In genomic region chr6:32153252-32153834, GRCh38 we compare ENCODE assay signal across 8 cellular contexts. TPM values are rescaled to one million over a fixed set of nuclear protein-coding genes. Genes with fewer than 3 reads are reported as not detected.
DNase-seq lines count a peak whose midpoint lies in the region; ATAC-seq and TF ChIP-seq lines count a peak whose summit lies in the region.

No MANE protein-coding gene starts in this region.

- H2AFZ ChIP-seq in DND-41 (ENCODE audit: low read depth, low read length) (peak overlapping the region; percentile 96), MM.1S (ENCODE audit: low read length) (peak overlapping the region; percentile 98; the same call in 1 of the 2 replicates)

- H3K9me3 ChIP-seq in DND-41 (ENCODE audit: insufficient read depth, low read length, severe bottlenecking) (no peaks in the 10 kb centered on the region), MM.1S (replicated peaks; ENCODE audit: insufficient read depth, low read length) (no peaks in the 10 kb centered on the region)

- H3K27ac Mint-ChIP-seq in immature natural killer cell = peak overlapping the region; percentile 89 to 99 (median 94)
- H3K27ac Mint-ChIP-seq in stimulated activated naive B cell treated with anti-CD40 and anti-IgM and Interleukin-4, amounts not matched to agents 10 μg/mL and 1 μg/mL and 100 μg/mL, for 72 hours = peak overlapping the region; percentile 94

- peak overlapping the region; percentile 83 for H3K27ac ChIP-seq in DND-41 (ENCODE audit: low read length)
- no peak overlapping the region for H3K27ac ChIP-seq in MM.1S (ENCODE audit: low read length)

- H3K4me1 ChIP-seq in DND-41 (ENCODE audit: insufficient read depth, low read length) (peaks cover 25% of the 10 kb centered on the region), MM.1S (ENCODE audit: low read length) (0 out of 2 replicates have a peak, but pooled peaks cover 4% of the 10 kb centered on the region)

- H3K4me2 ChIP-seq in DND-41 (ENCODE audit: insufficient read depth, low read length) (peak overlapping the region; percentile 70), MM.1S (ENCODE audit: low read depth, low read length) (peak overlapping the region; percentile 99)

- peaks cover 39 to 54% of the 10 kb centered on the region in 2 donors for H3K4me1 Mint-ChIP-seq in immature natural killer cell
- peaks cover 47 to 49% of the 10 kb centered on the region in 2 donors for H3K4me1 Mint-ChIP-seq in stimulated activated naive B cell treated with anti-CD40 and anti-IgM and Interleukin-4, amounts not matched to agents 10 μg/mL and 1 μg/mL and 100 μg/mL, for 72 hours

- DNase-seq in DND-41 = no peak
- DNase-seq in MM.1S = no peak
- DNase-seq in astrocyte of the hippocampus (ENCODE audit: low read depth, low spot score) = peak; percentile 56
- DNase-seq in immature natural killer cell = no peak
- no peak for DNase-seq in stimulated activated naive B cell treated with anti-CD40 and anti-IgM and Interleukin-4, amounts not matched to agents 10 μg/mL and 1 μg/mL and 100 μg/mL, for 72 hours
- no peak for DNase-seq in stimulated activated CD4-positive, alpha-beta T cell treated with anti-CD3 and anti-CD28 coated beads, Interleukin-12 subunit alpha, Interleukin-12 subunit beta, amount 100 ng/mL, for 4 hours
- no peak for DNase-seq in NCI-H446 treated with DMSO at 0.1 percent for 48 hours (lab: John Stamatoyannopoulos, UW)

- peaks cover 9 to 14% (median 14%) of the 10 kb centered on the region in 3 donors for H3K27me3 Mint-ChIP-seq in immature natural killer cell (ENCODE audit: low read depth in 3 of 3)
- H3K27me3 Mint-ChIP-seq in stimulated activated naive B cell treated with anti-CD40 and anti-IgM and Interleukin-4, amounts not matched to agents 10 μg/mL and 1 μg/mL and 100 μg/mL, for 72 hours = peaks cover 46 to 59% of the 10 kb centered on the region in 2 donors

- TF ChIP-seq CTCF in DND-41 (IDR thresholded peaks at IDR 0.05; ENCODE audit: borderline replicate concordance, extremely low read depth, low read length, poor library complexity, severe bottlenecking) (peak; percentile 27), MM.1S (IDR thresholded peaks at IDR 0.05; ENCODE audit: low read length) (no peak)

- H3K9me3 Mint-ChIP-seq in immature natural killer cell = no peaks in the 10 kb centered on the region
- H3K9me3 Mint-ChIP-seq in stimulated activated naive B cell treated with anti-CD40 and anti-IgM and Interleukin-4, amounts not matched to agents 10 μg/mL and 1 μg/mL and 100 μg/mL, for 72 hours = no peaks in the 10 kb centered on the region

- no peaks in the 10 kb centered on the region for H3F3A ChIP-seq in MM.1S (ENCODE audit: insufficient read depth, low read length)

- H4K20me1 ChIP-seq in DND-41 (ENCODE audit: insufficient read depth, low read length) (peaks cover 9% of the 10 kb centered on the region; the same call in 1 of the 2 replicates), MM.1S (ENCODE audit: insufficient read depth, low read length) (no peaks in the 10 kb centered on the region)

- peak overlapping the region; percentile 95 to 100 (median 99) for H3K4me3 Mint-ChIP-seq in immature natural killer cell
- H3K4me3 Mint-ChIP-seq in stimulated activated naive B cell treated with anti-CD40 and anti-IgM and Interleukin-4, amounts not matched to agents 10 μg/mL and 1 μg/mL and 100 μg/mL, for 72 hours = peak overlapping the region; percentile 89 to 98

- no peaks in the 10 kb centered on the region for H3K27me3 ChIP-seq in DND-41 (ENCODE audit: insufficient read depth, low read length, poor library complexity)
- H3K27me3 ChIP-seq in MM.1S (replicated peaks; ENCODE audit: insufficient read depth, low read length) = peaks cover 56% of the 10 kb centered on the region

- ATAC-seq in DND-41 (ENCODE audit: insufficient read depth, low read depth) = peak; percentile 66
- ATAC-seq in stimulated activated naive B cell treated with anti-CD40 and anti-IgM and Interleukin-4, amounts not matched to agents 10 μg/mL and 1 μg/mL and 100 μg/mL, for 72 hours (replicated peaks) = peak; percentile 33 to 46
- ATAC-seq in GM19395 (IDR thresholded peaks at IDR 0.05; ENCODE audit: unreplicated experiment) = no peak

- H3K9ac ChIP-seq in DND-41 (ENCODE audit: low read depth, low read length) (peak overlapping the region; percentile 71), MM.1S (ENCODE audit: low read length) (no peak overlapping the region)

- no peaks in the 10 kb centered on the region for H3K9me2 ChIP-seq in MM.1S (replicated peaks; ENCODE audit: insufficient read depth, low read length)

- H3K4me3 ChIP-seq in DND-41 (ENCODE audit: low read depth in 1 of 2, low read length in 2 of 2) = peak overlapping the region; percentile 61 to 77; a peak in 3 of 4 replicates
- H3K4me3 ChIP-seq in MM.1S (ENCODE audit: low read length) = peak overlapping the region; percentile 79; the same call in 1 of the 2 replicates

- H3K79me2 ChIP-seq in DND-41 (ENCODE audit: insufficient read depth, low read length) (peaks cover 23% of the 10 kb centered on the region), MM.1S (ENCODE audit: low read length) (no peaks in the 10 kb centered on the region)

- peaks cover 7 to 11% (median 8%) of the 10 kb centered on the region in 3 donors for H3K36me3 Mint-ChIP-seq in immature natural killer cell
- peaks cover 11 to 23% of the 10 kb centered on the region in 2 donors for H3K36me3 Mint-ChIP-seq in stimulated activated naive B cell treated with anti-CD40 and anti-IgM and Interleukin-4, amounts not matched to agents 10 μg/mL and 1 μg/mL and 100 μg/mL, for 72 hours

- H3K36me3 ChIP-seq in DND-41 (ENCODE audit: insufficient read depth, low read length) (peaks cover 31% of the 10 kb centered on the region), MM.1S (replicated peaks; ENCODE audit: insufficient read depth, low read length) (no peaks in the 10 kb centered on the region)

RNA-seq across cellular contexts. Expression of gene PPT2, which starts 0.6 kb away (rescaled TPM):
- 10 to 100 TPM; 13.1 to 17.0 (median 16.0) TPM for polyA plus RNA-seq in immature natural killer cell

RNA-seq across cellular contexts. Expression of gene PRRT1, which starts 1.6 kb away (rescaled TPM):
- not detected for polyA plus RNA-seq in immature natural killer cell

RNA-seq across cellular contexts. Expression of gene EGFL8, which starts 11.1 kb away (rescaled TPM):
- polyA plus RNA-seq in immature natural killer cell = not detected

RNA-seq across cellular contexts. Expression of gene AGPAT1, which starts 22.5 kb away (rescaled TPM):
- 10 to 100 TPM; 14.9 to 24.3 (median 17.2) TPM for polyA plus RNA-seq in immature natural killer cell

RNA-seq across cellular contexts. Expression of gene FKBPL, which starts 23.3 kb away (rescaled TPM):
- 1 to 10 TPM; 2.9 to 3.5 (median 3.2) TPM for polyA plus RNA-seq in immature natural killer cell
